ENCODE assay signal across 10 cellular contexts in the genomic region with DNA sequence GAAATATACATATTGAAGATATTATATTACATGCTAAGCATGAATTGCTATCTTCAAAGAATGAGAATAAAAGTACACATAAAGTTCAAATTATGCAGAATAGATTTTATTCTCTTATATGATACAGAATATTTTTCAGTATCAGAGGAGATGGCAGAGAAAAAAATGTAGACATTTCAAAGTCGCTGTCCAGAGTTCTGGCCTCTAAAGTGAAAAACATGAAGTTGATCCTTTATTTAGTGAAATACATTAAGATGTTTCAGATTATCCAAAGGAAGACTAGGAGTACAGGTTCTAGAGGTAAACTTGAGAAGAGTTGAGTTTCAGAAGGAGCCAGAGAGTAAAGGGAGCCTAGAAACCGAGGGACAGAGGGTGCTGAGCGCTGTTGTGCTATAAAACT.
"Had no signal": no experiment of that assay in that cellular context is flagged by ENCODE, and none has a peak within 500 bp of the region (broad histone marks: within the 10 kb centered on the region; RNA-seq: fewer than 3 reads in every experiment).

No MANE protein-coding gene starts in this region.

- H3K9ac ChIP-seq: GM23248, KMS-11 had no signal

- DNase-seq: GM23248, H9, HCEC 1CT, IMR-90, Karpas-422, KBM-7 had no signal

- H2AFZ ChIP-seq: GM23248 had no signal

- H3K4me2 ChIP-seq: KMS-11 had no signal

- H3K27ac ChIP-seq: GM23248, HL-60, KMS-11 had no signal

- FAIRE-seq: H1, H54 had no signal

- H3K4me3 ChIP-seq: GM23248 had no signal
